In genomic region chr1:206905295-206906164, GRCh38 we compare ENCODE assay signal across 10 cellular contexts. TPM values are rescaled to one million over a fixed set of nuclear protein-coding genes. Genes with fewer than 3 reads are reported as not detected.
A peak's percentile ranks its signal among the peaks of the same experiment; 100 is the strongest.
DNase-seq lines count a peak whose midpoint lies in the region; ATAC-seq and TF ChIP-seq lines count a peak whose summit lies in the region.
"Had no signal": no experiment of that assay in that cellular context is flagged by ENCODE, and none has a peak within 500 bp of the region (broad histone marks: within the 10 kb centered on the region; RNA-seq: fewer than 3 reads in every experiment).

No MANE protein-coding gene starts in this region.

- H4K20me1 ChIP-seq in PC-3 (ENCODE audit: low read length), result no peaks in the 10 kb centered on the region

- no peaks in the 10 kb centered on the region for H3K79me2 ChIP-seq in PC-3 (ENCODE audit: low read length)

- BruUV-seq in PC-3 (replicated peaks; lab: Mats Ljungman, UMichigan), result no TSS peak

- DNase-seq in NOMO-1 treated with DMSO at 0.1 percent for 48 hours (lab: John Stamatoyannopoulos, UW; ENCODE audit: unreplicated experiment) (peak; percentile 11), NOMO-1 treated with dmso at 0.1 percent for 144 hours (lab: John Stamatoyannopoulos, UW; ENCODE audit: unreplicated experiment) (no peak), PC-3 (peak; percentile 100), dedifferentiated amniotic fluid mesenchymal stem cell (ENCODE audit: extremely low spot score) (peak; percentile 59)
- DNase-seq in stimulated activated naive CD4-positive, alpha-beta T cell treated with Interleukin-2 at 50 U/mL for 16 hours (lab: John Stamatoyannopoulos, UW), result peak; percentile 9

- no peaks in the 10 kb centered on the region for H3K9me3 ChIP-seq in PC-3 (ENCODE audit: low read length)

- no peak overlapping the region for H2AFZ ChIP-seq in PC-3 (ENCODE audit: low read length)

- H3F3A ChIP-seq in PC-3 (ENCODE audit: low read length, unreplicated experiment), result peaks cover 7% of the 10 kb centered on the region

- intact Hi-C loops in PC-3 (cut with micrococcal nuclease), result no loop called here

- ATAC-seq in PC-3, result peak; percentile 56
- ATAC-seq in GM19023 (IDR thresholded peaks at IDR 0.05; ENCODE audit: unreplicated experiment), result no peak
- no peak for ATAC-seq in HG03135 (IDR thresholded peaks at IDR 0.05; ENCODE audit: unreplicated experiment)
- no peak for ATAC-seq in HG03159 (IDR thresholded peaks at IDR 0.05; ENCODE audit: unreplicated experiment)

- TF ChIP-seq CTCF in PC-3 (conservative IDR thresholded peaks at IDR 0.05; ENCODE audit: low read depth, low read length), result 0 out of 2 replicates have a peak, but pooled peaks have one; percentile 10

- H3K27me3 ChIP-seq in PC-3 (ENCODE audit: low read length), result no peaks in the 10 kb centered on the region

- H3K27ac ChIP-seq in PC-3 (ENCODE audit: low read length), result peak overlapping the region; percentile 74
- H3K27ac ChIP-seq: 22Rv1, SK-N-MC had no signal

- CTCF ChIA-PET in PC-3 (lab: Charles Lee), result no interaction called here

- no peak overlapping the region for H3K4me3 ChIP-seq in PC-3 (ENCODE audit: low read length)
- H3K4me3 ChIP-seq: SK-N-MC had no signal

- H3K4me1 ChIP-seq in PC-3 (ENCODE audit: insufficient read depth, low read length), result peaks cover 47% of the 10 kb centered on the region

- H3K9ac ChIP-seq in PC-3 (ENCODE audit: low read length), result peak overlapping the region; percentile 26

- 0 out of 2 replicates have a peak, but pooled peaks cover 2% of the 10 kb centered on the region for H3K36me3 ChIP-seq in PC-3 (ENCODE audit: low read depth, low read length)

- peaks cover 4% of the 10 kb centered on the region; the same call in 1 of the 2 replicates for H3K9me2 ChIP-seq in PC-3 (replicated peaks; ENCODE audit: low read length)

- H3K4me2 ChIP-seq in PC-3 (ENCODE audit: low read length), result 0 out of 2 replicates have a peak overlapping the region, but pooled peaks have one; percentile 3

- POLR2A ChIA-PET in PC-3 (lab: Charles Lee; ENCODE audit: unreplicated experiment), result interaction anchor here (0.6 to 0.7 kb wide), 2 partner anchors 21 to 164 kb away, joined by 3 to 4 read pairs; no protein-coding TSS in a partner anchor

RNA-seq across cellular contexts. Expression of gene IL24, which starts 8.3 kb away (rescaled TPM):
- 1.8 and 1.9 TPM in 2 replicates for total RNA-seq in PC-3 (2014; rRNA removed)

RNA-seq across cellular contexts. Expression of gene FCMR, which starts 16.2 kb away (rescaled TPM):
- 1.5 and 4.6 TPM in 2 replicates for total RNA-seq in PC-3 (2014; rRNA removed)

RNA-seq across cellular contexts. Expression of gene IL20, which starts 40.1 kb away (rescaled TPM):
- not detected in 2 replicates for total RNA-seq in PC-3 (2014; rRNA removed)

RNA-seq across cellular contexts. Expression of gene PIGR, which starts 40.7 kb away (rescaled TPM):
- not detected in 2 replicates for total RNA-seq in PC-3 (2014; rRNA removed)
